In the genomic region with DNA sequence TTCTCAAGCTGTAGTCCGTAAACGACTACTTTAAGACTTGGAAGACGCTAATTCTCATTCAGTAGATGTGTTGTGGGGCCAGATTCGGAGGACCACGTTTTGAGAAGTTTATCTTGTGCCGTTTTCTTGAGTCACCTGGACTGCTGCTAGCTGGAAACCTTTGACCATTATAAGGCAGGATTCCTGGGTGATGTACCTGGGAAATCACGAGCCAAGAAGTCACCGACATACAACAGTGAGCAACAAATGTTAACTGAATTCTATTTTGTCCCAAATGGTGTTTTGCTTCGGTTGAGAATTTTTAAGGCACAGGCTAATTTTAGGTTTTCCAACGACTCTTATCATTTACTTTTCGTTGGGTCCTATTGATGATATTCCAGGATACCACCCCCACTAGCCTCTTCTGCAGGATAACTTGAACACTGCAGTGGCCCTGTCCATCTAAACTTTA, we compare ENCODE assay signal across 2 cellular contexts.
TF ChIP-seq lines count a peak whose summit lies in the region.

No MANE protein-coding gene starts in this region.

TF ChIP-seq in SK-N-SH, 30 proteins besides CTCF, POLR2A, EP300 and RAD21 (continued from another document):
- TF ChIP-seq, protein P1, sequence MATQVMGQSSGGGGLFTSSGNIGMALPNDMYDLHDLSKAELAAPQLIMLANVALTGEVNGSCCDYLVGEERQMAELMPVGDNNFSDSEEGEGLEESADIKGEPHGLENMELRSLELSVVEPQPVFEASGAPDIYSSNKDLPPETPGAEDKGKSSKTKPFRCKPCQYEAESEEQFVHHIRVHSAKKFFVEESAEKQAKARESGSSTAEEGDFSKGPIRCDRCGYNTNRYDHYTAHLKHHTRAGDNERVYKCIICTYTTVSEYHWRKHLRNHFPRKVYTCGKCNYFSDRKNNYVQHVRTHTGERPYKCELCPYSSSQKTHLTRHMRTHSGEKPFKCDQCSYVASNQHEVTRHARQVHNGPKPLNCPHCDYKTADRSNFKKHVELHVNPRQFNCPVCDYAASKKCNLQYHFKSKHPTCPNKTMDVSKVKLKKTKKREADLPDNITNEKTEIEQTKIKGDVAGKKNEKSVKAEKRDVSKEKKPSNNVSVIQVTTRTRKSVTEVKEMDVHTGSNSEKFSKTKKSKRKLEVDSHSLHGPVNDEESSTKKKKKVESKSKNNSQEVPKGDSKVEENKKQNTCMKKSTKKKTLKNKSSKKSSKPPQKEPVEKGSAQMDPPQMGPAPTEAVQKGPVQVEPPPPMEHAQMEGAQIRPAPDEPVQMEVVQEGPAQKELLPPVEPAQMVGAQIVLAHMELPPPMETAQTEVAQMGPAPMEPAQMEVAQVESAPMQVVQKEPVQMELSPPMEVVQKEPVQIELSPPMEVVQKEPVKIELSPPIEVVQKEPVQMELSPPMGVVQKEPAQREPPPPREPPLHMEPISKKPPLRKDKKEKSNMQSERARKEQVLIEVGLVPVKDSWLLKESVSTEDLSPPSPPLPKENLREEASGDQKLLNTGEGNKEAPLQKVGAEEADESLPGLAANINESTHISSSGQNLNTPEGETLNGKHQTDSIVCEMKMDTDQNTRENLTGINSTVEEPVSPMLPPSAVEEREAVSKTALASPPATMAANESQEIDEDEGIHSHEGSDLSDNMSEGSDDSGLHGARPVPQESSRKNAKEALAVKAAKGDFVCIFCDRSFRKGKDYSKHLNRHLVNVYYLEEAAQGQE (IDR thresholded peaks at IDR 0.05; ENCODE audit: low read depth, low read length), result no peak
- no peak for TF ChIP-seq FOSL2 (IDR thresholded peaks at IDR 0.05; ENCODE audit: borderline replicate concordance, low read depth)
- TF ChIP-seq GATA2 (CRISPR knock-in tag; IDR thresholded peaks at IDR 0.05), result no peak
- TF ChIP-seq NFIC (IDR thresholded peaks at IDR 0.05; ENCODE audit: borderline replicate concordance), result no peak
- TF ChIP-seq MXI1 (IDR thresholded peaks at IDR 0.05; ENCODE audit: low read depth, low read length), result no peak
- TF ChIP-seq, protein P2, sequence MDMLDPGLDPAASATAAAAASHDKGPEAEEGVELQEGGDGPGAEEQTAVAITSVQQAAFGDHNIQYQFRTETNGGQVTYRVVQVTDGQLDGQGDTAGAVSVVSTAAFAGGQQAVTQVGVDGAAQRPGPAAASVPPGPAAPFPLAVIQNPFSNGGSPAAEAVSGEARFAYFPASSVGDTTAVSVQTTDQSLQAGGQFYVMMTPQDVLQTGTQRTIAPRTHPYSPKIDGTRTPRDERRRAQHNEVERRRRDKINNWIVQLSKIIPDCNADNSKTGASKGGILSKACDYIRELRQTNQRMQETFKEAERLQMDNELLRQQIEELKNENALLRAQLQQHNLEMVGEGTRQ (IDR thresholded peaks at IDR 0.05; ENCODE audit: borderline replicate concordance, low read depth, low read length), result no peak
- TF ChIP-seq, protein P3, sequence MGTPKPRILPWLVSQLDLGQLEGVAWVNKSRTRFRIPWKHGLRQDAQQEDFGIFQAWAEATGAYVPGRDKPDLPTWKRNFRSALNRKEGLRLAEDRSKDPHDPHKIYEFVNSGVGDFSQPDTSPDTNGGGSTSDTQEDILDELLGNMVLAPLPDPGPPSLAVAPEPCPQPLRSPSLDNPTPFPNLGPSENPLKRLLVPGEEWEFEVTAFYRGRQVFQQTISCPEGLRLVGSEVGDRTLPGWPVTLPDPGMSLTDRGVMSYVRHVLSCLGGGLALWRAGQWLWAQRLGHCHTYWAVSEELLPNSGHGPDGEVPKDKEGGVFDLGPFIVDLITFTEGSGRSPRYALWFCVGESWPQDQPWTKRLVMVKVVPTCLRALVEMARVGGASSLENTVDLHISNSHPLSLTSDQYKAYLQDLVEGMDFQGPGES (IDR thresholded peaks at IDR 0.05; ENCODE audit: low read depth, low read length), result no peak
- TF ChIP-seq, protein P4, sequence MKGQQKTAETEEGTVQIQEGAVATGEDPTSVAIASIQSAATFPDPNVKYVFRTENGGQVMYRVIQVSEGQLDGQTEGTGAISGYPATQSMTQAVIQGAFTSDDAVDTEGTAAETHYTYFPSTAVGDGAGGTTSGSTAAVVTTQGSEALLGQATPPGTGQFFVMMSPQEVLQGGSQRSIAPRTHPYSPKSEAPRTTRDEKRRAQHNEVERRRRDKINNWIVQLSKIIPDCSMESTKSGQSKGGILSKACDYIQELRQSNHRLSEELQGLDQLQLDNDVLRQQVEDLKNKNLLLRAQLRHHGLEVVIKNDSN (IDR thresholded peaks at IDR 0.05; ENCODE audit: borderline replicate concordance, low read depth), result no peak
- TF ChIP-seq, protein P5, sequence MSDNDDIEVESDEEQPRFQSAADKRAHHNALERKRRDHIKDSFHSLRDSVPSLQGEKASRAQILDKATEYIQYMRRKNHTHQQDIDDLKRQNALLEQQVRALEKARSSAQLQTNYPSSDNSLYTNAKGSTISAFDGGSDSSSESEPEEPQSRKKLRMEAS (IDR thresholded peaks at IDR 0.05; ENCODE audit: low read depth), result no peak
- TF ChIP-seq SIN3A (IDR thresholded peaks at IDR 0.05; ENCODE audit: borderline replicate concordance, low read depth, low read length), result no peak
- TF ChIP-seq POLR2AphosphoS5 (IDR thresholded peaks at IDR 0.05; ENCODE audit: low read depth, low read length), result no peak

TF ChIP-seq in SK-N-SH treated with all-trans-retinoic acid at 6 μM for 48 hours, 23 proteins besides CTCF, POLR2A, EP300 and RAD21 (continued from another document):
- TF ChIP-seq, protein P6, sequence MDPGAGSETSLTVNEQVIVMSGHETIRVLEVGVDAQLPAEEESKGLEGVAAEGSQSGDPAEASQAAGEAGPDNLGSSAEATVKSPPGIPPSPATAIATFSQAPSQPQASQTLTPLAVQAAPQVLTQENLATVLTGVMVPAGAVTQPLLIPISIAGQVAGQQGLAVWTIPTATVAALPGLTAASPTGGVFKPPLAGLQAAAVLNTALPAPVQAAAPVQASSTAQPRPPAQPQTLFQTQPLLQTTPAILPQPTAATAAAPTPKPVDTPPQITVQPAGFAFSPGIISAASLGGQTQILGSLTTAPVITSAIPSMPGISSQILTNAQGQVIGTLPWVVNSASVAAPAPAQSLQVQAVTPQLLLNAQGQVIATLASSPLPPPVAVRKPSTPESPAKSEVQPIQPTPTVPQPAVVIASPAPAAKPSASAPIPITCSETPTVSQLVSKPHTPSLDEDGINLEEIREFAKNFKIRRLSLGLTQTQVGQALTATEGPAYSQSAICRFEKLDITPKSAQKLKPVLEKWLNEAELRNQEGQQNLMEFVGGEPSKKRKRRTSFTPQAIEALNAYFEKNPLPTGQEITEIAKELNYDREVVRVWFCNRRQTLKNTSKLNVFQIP (CRISPR knock-in tag; IDR thresholded peaks at IDR 0.05; ENCODE audit: borderline replicate concordance, low read depth), result no peak
- TF ChIP-seq GLIS3 (CRISPR knock-in tag; IDR thresholded peaks at IDR 0.05) (no peak), ZC3H10 (CRISPR knock-in tag; IDR thresholded peaks at IDR 0.05) (no peak), RARB (CRISPR knock-in tag; IDR thresholded peaks at IDR 0.05) (no peak), PPARA (CRISPR knock-in tag; IDR thresholded peaks at IDR 0.05; ENCODE audit: borderline replicate concordance) (no peak), TOX (CRISPR knock-in tag; IDR thresholded peaks at IDR 0.05; ENCODE audit: borderline replicate concordance) (no peak), ESRRG (CRISPR knock-in tag; IDR thresholded peaks at IDR 0.05) (no peak), ZNF70 (CRISPR knock-in tag; IDR thresholded peaks at IDR 0.05) (no peak), TCF4 (CRISPR knock-in tag; IDR thresholded peaks at IDR 0.05; ENCODE audit: borderline replicate concordance) (no peak), CSDC2 (CRISPR knock-in tag; IDR thresholded peaks at IDR 0.05) (no peak), OSR1 (CRISPR knock-in tag; IDR thresholded peaks at IDR 0.05) (no peak), ZFP3 (CRISPR knock-in tag; IDR thresholded peaks at IDR 0.05) (no peak)
- TF ChIP-seq, protein P7, sequence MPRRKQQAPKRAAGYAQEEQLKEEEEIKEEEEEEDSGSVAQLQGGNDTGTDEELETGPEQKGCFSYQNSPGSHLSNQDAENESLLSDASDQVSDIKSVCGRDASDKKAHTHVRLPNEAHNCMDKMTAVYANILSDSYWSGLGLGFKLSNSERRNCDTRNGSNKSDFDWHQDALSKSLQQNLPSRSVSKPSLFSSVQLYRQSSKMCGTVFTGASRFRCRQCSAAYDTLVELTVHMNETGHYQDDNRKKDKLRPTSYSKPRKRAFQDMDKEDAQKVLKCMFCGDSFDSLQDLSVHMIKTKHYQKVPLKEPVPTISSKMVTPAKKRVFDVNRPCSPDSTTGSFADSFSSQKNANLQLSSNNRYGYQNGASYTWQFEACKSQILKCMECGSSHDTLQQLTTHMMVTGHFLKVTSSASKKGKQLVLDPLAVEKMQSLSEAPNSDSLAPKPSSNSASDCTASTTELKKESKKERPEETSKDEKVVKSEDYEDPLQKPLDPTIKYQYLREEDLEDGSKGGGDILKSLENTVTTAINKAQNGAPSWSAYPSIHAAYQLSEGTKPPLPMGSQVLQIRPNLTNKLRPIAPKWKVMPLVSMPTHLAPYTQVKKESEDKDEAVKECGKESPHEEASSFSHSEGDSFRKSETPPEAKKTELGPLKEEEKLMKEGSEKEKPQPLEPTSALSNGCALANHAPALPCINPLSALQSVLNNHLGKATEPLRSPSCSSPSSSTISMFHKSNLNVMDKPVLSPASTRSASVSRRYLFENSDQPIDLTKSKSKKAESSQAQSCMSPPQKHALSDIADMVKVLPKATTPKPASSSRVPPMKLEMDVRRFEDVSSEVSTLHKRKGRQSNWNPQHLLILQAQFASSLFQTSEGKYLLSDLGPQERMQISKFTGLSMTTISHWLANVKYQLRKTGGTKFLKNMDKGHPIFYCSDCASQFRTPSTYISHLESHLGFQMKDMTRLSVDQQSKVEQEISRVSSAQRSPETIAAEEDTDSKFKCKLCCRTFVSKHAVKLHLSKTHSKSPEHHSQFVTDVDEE (CRISPR knock-in tag; IDR thresholded peaks at IDR 0.05), result no peak
